In the genomic region with DNA sequence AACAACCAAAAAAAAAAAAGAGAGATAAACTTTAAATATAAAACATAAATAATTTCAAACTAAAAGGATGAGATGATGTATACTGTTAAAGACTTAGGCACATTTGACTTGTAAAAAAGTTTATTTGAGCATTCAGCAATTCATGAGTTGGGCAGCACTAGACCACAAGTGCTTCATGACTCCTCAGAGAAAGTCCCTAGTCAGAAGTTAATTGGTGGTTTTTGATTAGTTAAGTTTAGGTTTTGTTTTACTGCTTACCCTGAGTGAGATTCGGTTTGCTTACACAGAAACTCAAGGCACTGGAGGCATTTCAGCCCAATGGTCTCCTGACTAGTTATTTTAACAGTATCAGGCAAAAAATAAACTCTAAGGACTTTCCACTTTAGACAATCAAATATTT, we compare ENCODE assay signal across 23 cellular contexts.
"Had no signal": no experiment of that assay in that cellular context is flagged by ENCODE, and none has a peak within 500 bp of the region (broad histone marks: within the 10 kb centered on the region; RNA-seq: fewer than 3 reads in every experiment).

No MANE protein-coding gene starts in this region.

- H3K4me3 Mint-ChIP-seq: immature natural killer cell; mesothelial cell of epicardium; naive B cell; naive thymus-derived CD8-positive, alpha-beta T cell had no signal

- H3K27me3 ChIP-seq: dorsolateral prefrontal cortex, esophagus muscularis mucosa, foreskin keratinocyte, gastroesophageal sphincter, heart left ventricle, hepatocyte, left lung had no signal

- H3K4me1 ChIP-seq: esophagus muscularis mucosa, gastroesophageal sphincter, left lung, lower lobe of right lung had no signal

- H3K9me3 ChIP-seq: esophagus muscularis mucosa, gastroesophageal sphincter, left lung, lower lobe of right lung, mucosa of descending colon had no signal

- H3K27ac Mint-ChIP-seq: immature natural killer cell; mesothelial cell of epicardium; naive thymus-derived CD8-positive, alpha-beta T cell had no signal

- H3K4me3 ChIP-seq: coronary artery, dorsolateral prefrontal cortex, esophagus muscularis mucosa, gastroesophageal sphincter, heart left ventricle, hepatocyte, left lung, lower lobe of right lung, mucosa of descending colon had no signal

- ATAC-seq: gastroesophageal sphincter; left lung; lower lobe of right lung; mucosa of descending colon; naive thymus-derived CD8-positive, alpha-beta T cell had no signal

- H3K36me3 Mint-ChIP-seq: mesothelial cell of epicardium; naive B cell; naive thymus-derived CD8-positive, alpha-beta T cell had no signal

- H3K27me3 Mint-ChIP-seq: naive B cell had no signal

- H3K27ac ChIP-seq: coronary artery, dorsolateral prefrontal cortex, esophagus muscularis mucosa, foreskin keratinocyte, gastroesophageal sphincter, heart left ventricle, hepatocyte, left lung, lower lobe of right lung had no signal

- H3K79me2 ChIP-seq: hepatocyte had no signal

- H3K4me2 ChIP-seq: hepatocyte had no signal

- H3K4me1 Mint-ChIP-seq: immature natural killer cell; naive B cell; naive thymus-derived CD8-positive, alpha-beta T cell had no signal

- DNase-seq: dermis blood vessel endothelial cell; dorsolateral prefrontal cortex; effector CD4-positive, alpha-beta T cell; effector memory CD4-positive, alpha-beta T cell; foreskin keratinocyte; heart left ventricle; hypothalamus; immature natural killer cell; islet precursor cell; kidney; kidney glomerular epithelial cell; left lung; left ventricle myocardium superior; lower lobe of right lung; mesenchymal stem cell; mucosa of descending colon; naive B cell; naive thymus-derived CD8-positive, alpha-beta T cell had no signal

- H3K36me3 ChIP-seq: esophagus muscularis mucosa, gastroesophageal sphincter, heart left ventricle, left lung, lower lobe of right lung had no signal

- H2AFZ ChIP-seq: hepatocyte had no signal
